In genomic region chr1:118325545-118326225, GRCh38 we compare ENCODE assay signal across 22 cellular contexts.
"Had no signal": no experiment of that assay in that cellular context is flagged by ENCODE, and none has a peak within 500 bp of the region (broad histone marks: within the 10 kb centered on the region; RNA-seq: fewer than 3 reads in every experiment).

No MANE protein-coding gene starts in this region.

- H3K4me2 ChIP-seq: neural progenitor cell had no signal

- H3K27ac ChIP-seq: coronary artery, neural progenitor cell, ovary, spleen, tibial nerve, uterus had no signal

- H2AFZ ChIP-seq: neural progenitor cell had no signal

- H3K4me1 Mint-ChIP-seq: activated naive CD4-positive, alpha-beta T cell treated with anti-CD3 and anti-CD28 coated beads, Interleukin-2, amount 50 U/mL, for 24 hours; central memory CD8-positive, alpha-beta T cell; immature natural killer cell; naive thymus-derived CD4-positive, alpha-beta T cell; neural progenitor cell had no signal

- H3K27ac Mint-ChIP-seq: activated naive CD4-positive, alpha-beta T cell treated with anti-CD3 and anti-CD28 coated beads, Interleukin-2, amount 50 U/mL, for 24 hours; immature natural killer cell; naive thymus-derived CD4-positive, alpha-beta T cell; neural progenitor cell; T-helper 1 cell treated with Interleukin-12 subunit alpha and Interleukin-12 subunit beta and Interleukin-4 antibody, amounts not matched to agents 30 μg/mL and 1 μg/mL, for 36 hours had no signal

- H3K27me3 ChIP-seq: neural progenitor cell, ovary, spleen, tibial nerve, uterus had no signal

- H3K4me1 ChIP-seq: neural progenitor cell, spleen, uterus had no signal

- H3K4me3 ChIP-seq: coronary artery, neural progenitor cell, ovary, spleen, tibial nerve, uterus had no signal

- DNase-seq: activated CD4-positive, CD25-positive, alpha-beta regulatory T cell treated with anti-CD3 and anti-CD28 coated beads, Interleukin-2, amount 50 U/mL, for 72 hours; activated CD8-positive, alpha-beta memory T cell treated with anti-CD3 and anti-CD28 coated beads for 24 hours; activated CD8-positive, alpha-beta memory T cell treated with anti-CD3 and anti-CD28 coated beads, Interleukin-2, amount 50 U/mL, for 48 hours; activated effector memory CD4-positive, alpha-beta T cell treated with anti-CD3 and anti-CD28 coated beads, Interleukin-2, amount 50 U/mL, for 16 hours; activated T-cell treated with anti-CD3 and anti-CD28 coated beads, Interleukin-2, amount 50 U/mL, for 48 hours; erythroblast; immature natural killer cell; left cardiac atrium; mesendoderm; naive thymus-derived CD4-positive, alpha-beta T cell; ovary; spleen; stimulated activated CD8-positive, alpha-beta memory T cell treated with anti-CD3 and anti-CD28 coated beads, Interleukin-4, amount 100 ng/mL, for 48 hours; stimulated activated naive CD8-positive, alpha-beta T cell treated with anti-CD3 and anti-CD28 coated beads, Interleukin-15, Interleukin-2, amounts not matched to agents 100 U/mL and 50 U/mL, for 24 hours; uterus had no signal

- H3K9me3 ChIP-seq: ovary, spleen, tibial nerve, uterus had no signal

- H3K9ac ChIP-seq: neural progenitor cell had no signal

- H3K27me3 Mint-ChIP-seq: activated naive CD4-positive, alpha-beta T cell treated with anti-CD3 and anti-CD28 coated beads, Interleukin-2, amount 50 U/mL, for 24 hours; central memory CD8-positive, alpha-beta T cell had no signal

- H3K36me3 ChIP-seq: neural progenitor cell, ovary, spleen, tibial nerve, uterus had no signal

- H3K36me3 Mint-ChIP-seq: activated naive CD4-positive, alpha-beta T cell treated with anti-CD3 and anti-CD28 coated beads, Interleukin-2, amount 50 U/mL, for 24 hours; naive thymus-derived CD4-positive, alpha-beta T cell; neural progenitor cell had no signal

- H3K4me3 Mint-ChIP-seq: activated naive CD4-positive, alpha-beta T cell treated with anti-CD3 and anti-CD28 coated beads, Interleukin-2, amount 50 U/mL, for 24 hours; central memory CD8-positive, alpha-beta T cell; immature natural killer cell; naive thymus-derived CD4-positive, alpha-beta T cell; neural progenitor cell; T-helper 1 cell treated with Interleukin-12 subunit alpha and Interleukin-12 subunit beta and Interleukin-4 antibody, amounts not matched to agents 30 μg/mL and 1 μg/mL, for 36 hours had no signal

- ATAC-seq: left cardiac atrium; naive thymus-derived CD4-positive, alpha-beta T cell; sciatic nerve; stimulated activated naive CD8-positive, alpha-beta T cell treated with anti-CD3 and anti-CD28 coated beads, Interleukin-15, Interleukin-2, amounts not matched to agents 100 U/mL and 50 U/mL, for 24 hours had no signal

- H3K9me3 Mint-ChIP-seq: T-helper 1 cell treated with Interleukin-12 subunit alpha and Interleukin-12 subunit beta and Interleukin-4 antibody, amounts not matched to agents 30 μg/mL and 1 μg/mL, for 36 hours had no signal
